ENCODE assay signal across 27 cellular contexts in genomic region chr16:4157376-4157825, GRCh38.
"Had no signal": no experiment of that assay in that cellular context is flagged by ENCODE, and none has a peak within 500 bp of the region (broad histone marks: within the 10 kb centered on the region; RNA-seq: fewer than 3 reads in every experiment).

No MANE protein-coding gene starts in this region.

- H3K27me3 Mint-ChIP-seq: stimulated activated naive CD8-positive, alpha-beta T cell treated with anti-CD3 and anti-CD28 coated beads, Interleukin-15, Interleukin-2, amounts not matched to agents 100 ng/mL and 50 ng/mL, for 24 hours had no signal

- H3K4me1 ChIP-seq: heart left ventricle, left lung, neural progenitor cell, right atrium auricular region, spleen, suprapubic skin, tibial artery, upper lobe of right lung had no signal

- FAIRE-seq: urothelium cell line had no signal

- H3K36me3 Mint-ChIP-seq: mesothelial cell of epicardium; natural killer cell; neural progenitor cell; stimulated activated effector memory CD8-positive, alpha-beta T cell treated with anti-CD3 and anti-CD28 coated beads, Interleukin-12 subunit alpha, Interleukin-12 subunit beta, amount 100 ng/mL, for 72 hours had no signal

- DNase-seq: heart left ventricle; islet precursor cell; left lung; mesendoderm; naive B cell; natural killer cell; nephron progenitor cell; occipital lobe; right lobe of liver; spleen; stimulated activated CD4-positive, alpha-beta T cell treated with anti-CD3 and anti-CD28 coated beads, Interleukin-4, amount 100 ng/mL, for 24 hours; stimulated activated naive CD4-positive, alpha-beta T cell; tibial artery; trophoblast cell; upper lobe of right lung had no signal

- H3K9me3 Mint-ChIP-seq: natural killer cell; neural progenitor cell; stimulated activated effector memory CD8-positive, alpha-beta T cell treated with anti-CD3 and anti-CD28 coated beads, Interleukin-12 subunit alpha, Interleukin-12 subunit beta, amount 100 ng/mL, for 72 hours; stimulated activated naive CD8-positive, alpha-beta T cell treated with anti-CD3 and anti-CD28 coated beads, Interleukin-15, Interleukin-2, amounts not matched to agents 100 ng/mL and 50 ng/mL, for 24 hours had no signal

- H3K27me3 ChIP-seq: heart left ventricle, left lung, neural progenitor cell, neutrophil, right atrium auricular region, right lobe of liver, spleen, suprapubic skin, tibial artery, upper lobe of right lung had no signal

- H2AFZ ChIP-seq: neural progenitor cell had no signal

- H3K4me3 Mint-ChIP-seq: mesothelial cell of epicardium; naive B cell; natural killer cell; nephron progenitor cell; neural progenitor cell; stimulated activated effector memory CD8-positive, alpha-beta T cell treated with anti-CD3 and anti-CD28 coated beads, Interleukin-12 subunit alpha, Interleukin-12 subunit beta, amount 100 ng/mL, for 72 hours; stimulated activated naive CD8-positive, alpha-beta T cell treated with anti-CD3 and anti-CD28 coated beads, Interleukin-15, Interleukin-2, amounts not matched to agents 100 ng/mL and 50 ng/mL, for 24 hours had no signal

- H3K36me3 ChIP-seq: heart left ventricle, left lung, neural progenitor cell, neutrophil, right atrium auricular region, right lobe of liver, spleen, suprapubic skin, thoracic aorta, tibial artery, upper lobe of right lung had no signal

- H3K4me1 Mint-ChIP-seq: natural killer cell, neural progenitor cell had no signal

- H3K27ac ChIP-seq: heart left ventricle, left lung, neural progenitor cell, neutrophil, parathyroid adenoma, right atrium auricular region, right lobe of liver, spleen, suprapubic skin, thoracic aorta, tibial artery, upper lobe of right lung had no signal

- H3K79me2 ChIP-seq: parathyroid adenoma had no signal

- H3K27ac Mint-ChIP-seq: mesothelial cell of epicardium; natural killer cell; nephron progenitor cell; neural progenitor cell; progenitor cell of endocrine pancreas; stimulated activated effector memory CD8-positive, alpha-beta T cell treated with anti-CD3 and anti-CD28 coated beads, Interleukin-12 subunit alpha, Interleukin-12 subunit beta, amount 100 ng/mL, for 72 hours; stimulated activated naive CD8-positive, alpha-beta T cell treated with anti-CD3 and anti-CD28 coated beads, Interleukin-15, Interleukin-2, amounts not matched to agents 100 ng/mL and 50 ng/mL, for 24 hours had no signal

- H3K4me3 ChIP-seq: heart left ventricle, left lung, lung, neural progenitor cell, right atrium auricular region, right lobe of liver, spleen, suprapubic skin, thoracic aorta, tibial artery, upper lobe of right lung had no signal

- H3K9me3 ChIP-seq: heart left ventricle, left lung, neutrophil, right atrium auricular region, right lobe of liver, spleen, suprapubic skin, thoracic aorta, tibial artery, upper lobe of right lung had no signal

- ATAC-seq: heart left ventricle; left lung; natural killer cell; stimulated activated effector memory CD8-positive, alpha-beta T cell treated with anti-CD3 and anti-CD28 coated beads, Interleukin-12 subunit alpha, Interleukin-12 subunit beta, amount 100 ng/mL, for 72 hours; upper lobe of right lung had no signal

- H3K9ac ChIP-seq: neural progenitor cell, parathyroid adenoma had no signal

- H3K4me2 ChIP-seq: neural progenitor cell had no signal
